Comparison of ENCODE assay signal across 1 cellular context in genomic region chr1:38541223-38541622, GRCh38.
TF ChIP-seq lines count a peak whose summit lies in the region.

No MANE protein-coding gene starts in this region.

TF ChIP-seq in IMR-90, 13 proteins besides CTCF, POLR2A, EP300 and RAD21 (continued from another document):
- TF ChIP-seq MAZ (IDR thresholded peaks at IDR 0.05; ENCODE audit: borderline replicate concordance, low read depth, low read length) (no peak), NFE2L2 (IDR thresholded peaks at IDR 0.05; ENCODE audit: low read depth, low read length) (peak; percentile 56; the same call in 1 of the 2 replicates)
